Comparison of ENCODE assay signal across 1 cellular context in genomic region chr14:73851567-73852382, GRCh38.
TF ChIP-seq lines count a peak whose summit lies in the region.

Gene PTGR2, plus strand, starts transcription at chr14:73851831. Its CDS starts 7,032 bp downstream, at chr14:73858863.

TF ChIP-seq in HepG2, 621 proteins besides CTCF, POLR2A, EP300 and RAD21 (continued from another document and continues in another):
- TF ChIP-seq ZBTB39 (CRISPR knock-in tag; IDR thresholded peaks at IDR 0.05) (no peak), GTF2F1 (IDR thresholded peaks at IDR 0.05; ENCODE audit: low read length) (no peak), ZNF143 (CRISPR knock-in tag; IDR thresholded peaks at IDR 0.05) (0 out of 2 replicates have a peak, but pooled peaks have one; percentile 21), ZNF784 (CRISPR knock-in tag; IDR thresholded peaks at IDR 0.05; ENCODE audit: borderline replicate concordance) (peak; percentile 15), TOPORS (CRISPR knock-in tag; IDR thresholded peaks at IDR 0.05) (no peak), ZNF121 (CRISPR knock-in tag; IDR thresholded peaks at IDR 0.05) (peak; percentile 84), AKAP8 (CRISPR knock-in tag; IDR thresholded peaks at IDR 0.05) (no peak), STAT6 (CRISPR knock-in tag; IDR thresholded peaks at IDR 0.05; ENCODE audit: borderline replicate concordance) (no peak; the same call in 1 of the 2 replicates), ZNF30 (CRISPR knock-in tag; IDR thresholded peaks at IDR 0.05) (no peak), PHB2 (IDR thresholded peaks at IDR 0.05; ENCODE audit: partially characterized antibody) (no peak), HDAC1 (CRISPR knock-in tag; IDR thresholded peaks at IDR 0.05) (peak; percentile 17; the same call in 1 of the 2 replicates), ZBTB4 (CRISPR knock-in tag; IDR thresholded peaks at IDR 0.05; ENCODE audit: borderline replicate concordance) (peak; percentile 17; the same call in 1 of the 2 replicates), ZNF605 (CRISPR knock-in tag; IDR thresholded peaks at IDR 0.05) (peak; percentile 82; the same call in 1 of the 2 replicates), PLRG1 (conservative IDR thresholded peaks at IDR 0.05) (no peak), ETS1 (CRISPR knock-in tag; IDR thresholded peaks at IDR 0.05) (no peak), MAX (IDR thresholded peaks at IDR 0.05) (peak; percentile 81), DMAP1 (CRISPR knock-in tag; IDR thresholded peaks at IDR 0.05) (peak; percentile 22; the same call in 1 of the 2 replicates), NBN (conservative IDR thresholded peaks at IDR 0.05) (no peak), REL (CRISPR knock-in tag; conservative IDR thresholded peaks at IDR 0.05) (no peak), JUNB (CRISPR knock-in tag; IDR thresholded peaks at IDR 0.05; ENCODE audit: borderline replicate concordance) (no peak), NFE2L1 (CRISPR knock-in tag; IDR thresholded peaks at IDR 0.05; ENCODE audit: borderline replicate concordance) (no peak), KDM1A (CRISPR knock-in tag; IDR thresholded peaks at IDR 0.05) (no peak), POGZ (CRISPR knock-in tag; IDR thresholded peaks at IDR 0.05) (no peak; the same call in none of the 2 replicates), SNAPC4 (CRISPR knock-in tag; IDR thresholded peaks at IDR 0.05) (peak; percentile 63), KAT7 (CRISPR knock-in tag; IDR thresholded peaks at IDR 0.05; ENCODE audit: borderline replicate concordance) (0 out of 2 replicates have a peak, but pooled peaks have one; percentile 30), TCF12 (IDR thresholded peaks at IDR 0.05) (no peak), TCF12 (CRISPR knock-in tag; IDR thresholded peaks at IDR 0.05) (0 out of 2 replicates have a peak, but pooled peaks have one; percentile 43), ZNF552 (CRISPR knock-in tag; IDR thresholded peaks at IDR 0.05; ENCODE audit: borderline replicate concordance) (peak; percentile 32; the same call in 1 of the 2 replicates), ZBTB2 (CRISPR knock-in tag; IDR thresholded peaks at IDR 0.05; ENCODE audit: low read depth) (no peak), ZNF350 (CRISPR knock-in tag; IDR thresholded peaks at IDR 0.05; ENCODE audit: borderline replicate concordance, low read depth) (no peak; the same call in 1 of the 2 replicates), ZNF547 (CRISPR knock-in tag; IDR thresholded peaks at IDR 0.05) (no peak; the same call in 1 of the 2 replicates), EEA1 (CRISPR knock-in tag; IDR thresholded peaks at IDR 0.05; ENCODE audit: borderline replicate concordance) (no peak), ZUFSP (CRISPR knock-in tag; IDR thresholded peaks at IDR 0.05; ENCODE audit: borderline replicate concordance) (0 out of 2 replicates have a peak, but pooled peaks have one; percentile 43), ADNP (CRISPR knock-in tag; IDR thresholded peaks at IDR 0.05) (no peak), AGO1 (IDR thresholded peaks at IDR 0.05; ENCODE audit: low read depth, low read length, poor library complexity, severe bottlenecking) (no peak), NCOA5 (CRISPR knock-in tag; IDR thresholded peaks at IDR 0.05) (no peak), TBL1XR1 (IDR thresholded peaks at IDR 0.05; ENCODE audit: borderline replicate concordance, low read length, partially characterized antibody) (no peak), SRSF4 (IDR thresholded peaks at IDR 0.05; ENCODE audit: low read depth, low read length, poor library complexity, severe bottlenecking) (no peak), ZNF770 (CRISPR knock-in tag; IDR thresholded peaks at IDR 0.05) (no peak), ZSCAN30 (CRISPR knock-in tag; IDR thresholded peaks at IDR 0.05) (no peak), NFYC (CRISPR knock-in tag; IDR thresholded peaks at IDR 0.05) (no peak)
